In genomic region chr6:52503853-52504777, GRCh38 we compare ENCODE assay signal across 9 cellular contexts.
A peak's percentile ranks its signal among the peaks of the same experiment; 100 is the strongest.
DNase-seq lines count a peak whose midpoint lies in the region; ATAC-seq lines count a peak whose summit lies in the region.
"Had no signal": no experiment of that assay in that cellular context is flagged by ENCODE, and none has a peak within 500 bp of the region (broad histone marks: within the 10 kb centered on the region; RNA-seq: fewer than 3 reads in every experiment).

No MANE protein-coding gene starts in this region.

- no peak for ATAC-seq in HG03097 (IDR thresholded peaks at IDR 0.05; ENCODE audit: low FRiP score, unreplicated experiment)

- no peak overlapping the region for H3K23ac ChIP-seq in neuronal stem cell (ENCODE audit: low read depth, low read length, poor library complexity)

- H3K27ac ChIP-seq in esophagus (ENCODE audit: low read depth in 2 of 2, low read length in 1 of 2), result peak overlapping the region; percentile 65 to 87
- no peak overlapping the region for H3K27ac ChIP-seq in neuronal stem cell (replicated peaks; ENCODE audit: low read length)
- H3K27ac ChIP-seq: SK-N-MC had no signal

- H4K8ac ChIP-seq in neuronal stem cell (ENCODE audit: low read depth, low read length), result no peak overlapping the region

- DNase-seq in HK-2 (ENCODE audit: unreplicated experiment) (peak; percentile 97), OCI-M1 (lab: John Stamatoyannopoulos, UW) (peak; percentile 70), neuronal stem cell (ENCODE audit: low spot score) (no peak), occipital lobe (lab: John Stamatoyannopoulos, UW) (no peak), foreskin melanocyte (no peak)
- DNase-seq in stimulated activated CD4-positive, alpha-beta T cell treated with anti-CD3 and anti-CD28 coated beads, Interleukin-15, amount 100 ng/mL, for 24 hours, result no peak

- WGBS in esophagus, 2 donors, result 31 to 32% methylated on average over 24 of the region's 24 CpGs
- no CpG with 5 or more reads among the region's 24 CpGs for WGBS in neuronal stem cell (ENCODE audit: extremely low coverage in 2 of 2, insufficient read length in 2 of 2, insufficient replicate concordance in 1 of 2), 2 donors

- H3K9me3 ChIP-seq in esophagus (ENCODE audit: control insufficient read depth in 2 of 2, insufficient read depth in 1 of 2, low read depth in 1 of 2, low read length in 1 of 2) (no peaks in the 10 kb centered on the region), neuronal stem cell (replicated peaks in 1 of 2; ENCODE audit: control insufficient read depth in 2 of 2, insufficient read depth in 1 of 2, low read depth in 1 of 2, low read length in 2 of 2) (no peaks in the 10 kb centered on the region)

- peaks cover 2% of the 10 kb centered on the region for H3K79me1 ChIP-seq in neuronal stem cell (ENCODE audit: low read depth, low read length)

- peak overlapping the region; percentile 20 for H3K18ac ChIP-seq in neuronal stem cell (ENCODE audit: low read length)

- no peak overlapping the region for H2BK5ac ChIP-seq in neuronal stem cell (ENCODE audit: low read length)

- no peak overlapping the region for H2AFZ ChIP-seq in neuronal stem cell (ENCODE audit: low read length)

- H4K91ac ChIP-seq in neuronal stem cell (ENCODE audit: low read depth, low read length, poor library complexity), result no peak overlapping the region

- H3K27me3 ChIP-seq in esophagus (ENCODE audit: control insufficient read depth in 1 of 2, insufficient read depth in 2 of 2, low read length in 2 of 2) (peaks cover 0 to 3% of the 10 kb centered on the region in 2 donors), neuronal stem cell (ENCODE audit: control insufficient read depth in 3 of 3, insufficient read depth in 3 of 3, low read depth in 1 of 3, low read length in 3 of 3) (no peaks in the 10 kb centered on the region)

- peak overlapping the region; percentile 24 for H2BK120ac ChIP-seq in neuronal stem cell (ENCODE audit: low read depth, low read length)

- no peak overlapping the region for H2AK5ac ChIP-seq in neuronal stem cell (ENCODE audit: low read depth, low read length)

- no peak overlapping the region for H2BK12ac ChIP-seq in neuronal stem cell (ENCODE audit: low read length)

- H3K4me2 ChIP-seq in neuronal stem cell (ENCODE audit: insufficient read depth, low read length, poor library complexity, severe bottlenecking), result no peak overlapping the region

- H3K36me3 ChIP-seq in esophagus (ENCODE audit: control insufficient read depth in 2 of 2, insufficient read depth in 2 of 2, low read length in 1 of 2) (peaks cover 2 to 11% of the 10 kb centered on the region in 2 donors), neuronal stem cell (replicated peaks in 1 of 2; ENCODE audit: control insufficient read depth in 2 of 2, insufficient read depth in 2 of 2, low read length in 2 of 2) (peaks cover 30 to 81% of the 10 kb centered on the region in 2 donors)

- no peak overlapping the region for H3K4ac ChIP-seq in neuronal stem cell (ENCODE audit: low read length)

- H3K14ac ChIP-seq in neuronal stem cell (ENCODE audit: low read length), result peak overlapping the region; percentile 12

- peaks cover 3 to 21% of the 10 kb centered on the region in 2 donors for H3K4me1 ChIP-seq in esophagus (ENCODE audit: control insufficient read depth in 2 of 2, insufficient read depth in 2 of 2, low read length in 1 of 2)
- peaks cover 0 to 2% of the 10 kb centered on the region in 2 donors for H3K4me1 ChIP-seq in neuronal stem cell (ENCODE audit: control insufficient read depth in 2 of 2, insufficient read depth in 1 of 2, low read depth in 1 of 2, low read length in 2 of 2)

- H3K4me3 ChIP-seq in esophagus (ENCODE audit: low read depth in 1 of 2, low read length in 2 of 2) (no peak overlapping the region), neuronal stem cell (ENCODE audit: low read length in 2 of 2) (no peak overlapping the region)
- H3K4me3 ChIP-seq: SK-N-MC had no signal

- H3K9ac ChIP-seq in neuronal stem cell (ENCODE audit: low read depth, low read length, poor library complexity), result no peak overlapping the region

- no peak overlapping the region for H2BK15ac ChIP-seq in neuronal stem cell (ENCODE audit: low read length)

Comparison
In these comparisons a context has a peak if more than half of its experiments do, and no peak if none do; other contexts are left out.
1. DNase-seq: peak in HK-2 (single experiment) and OCI-M1 (single experiment); none in neuronal stem cell (single experiment), occipital lobe (single experiment), stimulated activated CD4-positive, alpha-beta T cell treated with anti-CD3 and anti-CD28 coated beads, Interleukin-15, amount 100 ng/mL, for 24 hours (single experiment) and foreskin melanocyte (single experiment).